In the genomic region with DNA sequence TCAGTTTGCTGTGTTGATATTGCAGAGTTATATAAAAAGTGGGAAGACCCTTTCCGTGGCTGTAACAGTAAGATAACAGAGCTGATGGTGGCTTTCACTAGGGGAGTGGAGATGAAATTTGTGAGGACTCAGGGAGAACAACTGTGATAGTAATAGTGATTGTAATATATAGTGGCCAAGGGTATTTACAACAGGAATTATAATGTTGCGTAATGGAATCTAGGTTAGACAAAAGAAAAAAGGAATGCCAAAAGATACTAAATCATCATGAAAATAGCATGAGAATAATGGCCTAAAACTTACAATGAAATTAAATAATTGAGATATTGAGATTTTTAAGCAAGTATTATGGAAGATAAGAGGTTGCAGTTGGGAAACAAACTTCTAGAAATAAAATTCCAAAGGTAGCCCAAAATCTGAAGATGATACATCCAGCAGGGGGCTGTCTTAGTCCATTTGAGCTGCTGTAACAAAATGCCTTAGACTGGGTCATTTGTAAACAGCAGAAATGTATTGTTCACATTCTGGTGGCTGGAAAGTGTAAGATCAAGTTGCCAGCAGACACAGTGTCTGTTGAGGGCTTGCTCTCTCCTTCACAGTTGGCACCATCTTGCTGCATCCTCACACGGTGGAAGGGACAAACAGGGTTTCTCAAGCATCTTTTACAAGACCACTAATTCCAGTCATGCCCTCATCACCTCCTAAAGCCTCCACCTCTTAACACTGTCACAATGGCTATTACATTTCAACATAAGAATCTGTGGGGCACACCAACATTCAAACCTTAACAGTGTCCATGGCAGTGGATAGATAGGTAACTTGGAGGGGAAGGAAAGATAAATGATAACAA, we compare ENCODE assay signal across 8 cellular contexts.
A peak's percentile ranks its signal among the peaks of the same experiment; 100 is the strongest.
DNase-seq lines count a peak whose midpoint lies in the region; ATAC-seq, FAIRE-seq and TF ChIP-seq lines count a peak whose summit lies in the region.

No MANE protein-coding gene starts in this region.

- intact Hi-C loops in GM12878 (cut with micrococcal nuclease; ENCODE audit: unreplicated experiment): loop anchor here (1.0 to 10.0 kb wide), 7 partner anchors 143 to 666 kb away; no protein-coding TSS in a partner anchor

- H3K4me3 ChIP-seq in GM12878 (no peak overlapping the region), retinal pigment epithelial cell (ENCODE audit: low read length) (no peak overlapping the region)

- peak overlapping the region; percentile 24; the same call in 1 of the 2 replicates for H2AFZ ChIP-seq in GM12878 (ENCODE audit: control insufficient read depth, low read depth, low read length)

- H3K36me3 ChIP-seq in GM12878 (ENCODE audit: control insufficient read depth in 2 of 2, insufficient read depth in 2 of 2, low read length in 1 of 2): no peaks in the 10 kb centered on the region

- SMC1A ChIA-PET in GM12878 (lab: Charles Lee; ENCODE audit: uncharacterized antibody, unreplicated experiment): interaction anchor here (0.8 to 6.7 kb wide), 15 partner anchors 9 to 671 kb away, joined by 3 to 72 read pairs (median 5); no protein-coding TSS in a partner anchor

- ATAC-seq in GM18519 (IDR thresholded peaks at IDR 0.05; ENCODE audit: low FRiP score, unreplicated experiment) (peak; percentile 73), HG02571 (IDR thresholded peaks at IDR 0.05; ENCODE audit: unreplicated experiment) (peak; percentile 84), GM12878 (peak; percentile 87)

- BruUV-seq in GM12878 (replicated peaks; lab: Mats Ljungman, UMichigan): no TSS peak

- H3K4me2 ChIP-seq in GM12878 (ENCODE audit: control insufficient read depth, insufficient read depth): no peak overlapping the region

- CTCF ChIA-PET in GM12878 (lab: Yijun Ruan, JAX): interaction anchor here (0.7 to 4.7 kb wide), 17 partner anchors 21 to 496 kb away, joined by 3 to 70 read pairs (median 4); no protein-coding TSS in a partner anchor

- in situ Hi-C loops in GM12878 (cut with MboI): loop anchor here (5.0 to 10.0 kb wide), 4 partner anchors 146 to 496 kb away; no protein-coding TSS in a partner anchor

- TF ChIP-seq EP300 in GM12878 (IDR thresholded peaks at IDR 0.05; ENCODE audit: borderline replicate concordance in 1 of 2, control insufficient read depth in 1 of 2, low read depth in 2 of 2, low read length in 2 of 2): no peak

- H3K27ac ChIP-seq in GM12878 (ENCODE audit: control insufficient read depth, insufficient read depth): no peak overlapping the region

- TF ChIP-seq CTCF in GM12878 (IDR thresholded peaks at IDR 0.05 in 2 of 3, conservative IDR thresholded peaks at IDR 0.05 in 1 of 3; ENCODE audit: control insufficient read depth in 2 of 3, extremely low read depth in 1 of 3, insufficient read depth in 1 of 3, low read depth in 3 of 3, low read length in 3 of 3): peak; percentile 48 to 62 (median 50)
- peak; percentile 54 for TF ChIP-seq CTCF in retinal pigment epithelial cell (conservative IDR thresholded peaks at IDR 0.05; ENCODE audit: low read depth, low read length)

- TF ChIP-seq RAD21 in GM12878 (IDR thresholded peaks at IDR 0.05; ENCODE audit: insufficient read depth, low read depth, low read length): peak; percentile 91

- no peak overlapping the region for H3K9ac ChIP-seq in GM12878 (ENCODE audit: control insufficient read depth, insufficient read depth, low read length)

- H3K27me3 ChIP-seq in GM12878 (replicated peaks in 1 of 2; ENCODE audit: control insufficient read depth in 2 of 2, insufficient read depth in 2 of 2, low read length in 1 of 2): no peaks in the 10 kb centered on the region

- no peaks in the 10 kb centered on the region for H3K4me1 ChIP-seq in GM12878 (ENCODE audit: control insufficient read depth, insufficient read depth, low read length)

- peak; percentile 31 for FAIRE-seq in GM12878 (lab: Jason Lieb, UNC)

- WGBS in GM12878 (ENCODE audit: insufficient coverage, insufficient replicate concordance, low lambda C conversion rate, missing lambda C conversion rate): 63% methylated on average over 3 of the region's 3 CpGs

- no peaks in the 10 kb centered on the region for H3K79me2 ChIP-seq in GM12878 (ENCODE audit: control insufficient read depth, insufficient read depth, low read length)

- DNase-seq in NAMALWA (ENCODE audit: low spot score): peak; percentile 26
- DNase-seq in GM12878 (ENCODE audit: low read depth, low spot score): peak; percentile 49
- no peak for DNase-seq in retinal pigment epithelial cell (ENCODE audit: low read depth)
- DNase-seq in GF-D8 (lab: John Stamatoyannopoulos, UW): no peak
- DNase-seq in activated CD4-positive, alpha-beta T cell treated with anti-CD3 and anti-CD28 coated beads for 48 hours: no peak
- DNase-seq in NCI-H187 (lab: John Stamatoyannopoulos, UW): no peak

- H4K20me1 ChIP-seq in GM12878 (ENCODE audit: control insufficient read depth, insufficient read depth): no peaks in the 10 kb centered on the region

- no peak for TF ChIP-seq POLR2A in GM12878 (IDR thresholded peaks at IDR 0.05; ENCODE audit: low read depth, low read length)

- RAD21 ChIA-PET in GM12878 (lab: Charles Lee; ENCODE audit: unreplicated experiment): interaction anchor here (0.8 to 3.6 kb wide), 17 partner anchors 20 to 672 kb away, joined by 3 to 45 read pairs (median 4); no protein-coding TSS in a partner anchor

- no peaks in the 10 kb centered on the region; the same call in 2 of the 3 replicates for H3K9me3 ChIP-seq in GM12878 (replicated peaks; ENCODE audit: control insufficient read depth, insufficient read depth, low read length)

- POLR2A ChIA-PET in GM12878 (lab: Charles Lee): interaction anchor here (0.7 kb wide), 1 partner anchor 672 kb away, joined by 3 read pairs; no protein-coding TSS in a partner anchor

TF ChIP-seq in GM12878, 131 proteins besides CTCF, POLR2A, EP300 and RAD21:
- TF ChIP-seq SMC3 (IDR thresholded peaks at IDR 0.05; ENCODE audit: borderline replicate concordance, low read length) (peak; percentile 95), RBBP5 (conservative IDR thresholded peaks at IDR 0.05) (no peak), IKZF1 (conservative IDR thresholded peaks at IDR 0.05) (0 out of 2 replicates have a peak, but pooled peaks have one; percentile 29), YY1 (IDR thresholded peaks at IDR 0.05; ENCODE audit: low read depth, low read length) (0 out of 2 replicates have a peak, but pooled peaks have one; percentile 16)
- TF ChIP-seq, protein P1, sequence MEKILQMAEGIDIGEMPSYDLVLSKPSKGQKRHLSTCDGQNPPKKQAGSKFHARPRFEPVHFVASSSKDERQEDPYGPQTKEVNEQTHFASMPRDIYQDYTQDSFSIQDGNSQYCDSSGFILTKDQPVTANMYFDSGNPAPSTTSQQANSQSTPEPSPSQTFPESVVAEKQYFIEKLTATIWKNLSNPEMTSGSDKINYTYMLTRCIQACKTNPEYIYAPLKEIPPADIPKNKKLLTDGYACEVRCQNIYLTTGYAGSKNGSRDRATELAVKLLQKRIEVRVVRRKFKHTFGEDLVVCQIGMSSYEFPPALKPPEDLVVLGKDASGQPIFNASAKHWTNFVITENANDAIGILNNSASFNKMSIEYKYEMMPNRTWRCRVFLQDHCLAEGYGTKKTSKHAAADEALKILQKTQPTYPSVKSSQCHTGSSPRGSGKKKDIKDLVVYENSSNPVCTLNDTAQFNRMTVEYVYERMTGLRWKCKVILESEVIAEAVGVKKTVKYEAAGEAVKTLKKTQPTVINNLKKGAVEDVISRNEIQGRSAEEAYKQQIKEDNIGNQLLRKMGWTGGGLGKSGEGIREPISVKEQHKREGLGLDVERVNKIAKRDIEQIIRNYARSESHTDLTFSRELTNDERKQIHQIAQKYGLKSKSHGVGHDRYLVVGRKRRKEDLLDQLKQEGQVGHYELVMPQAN (conservative IDR thresholded peaks at IDR 0.05): no peak
TF ChIP-seq in GM12878: peak in this region for 3.

Comparison
In these comparisons a context has a peak if more than half of its experiments do, and no peak if none do; other contexts are left out.
1. DNase-seq: peak in NAMALWA (single experiment) and GM12878 (single experiment); none in retinal pigment epithelial cell (single experiment), GF-D8 (single experiment), activated CD4-positive, alpha-beta T cell treated with anti-CD3 and anti-CD28 coated beads for 48 hours (single experiment) and NCI-H187 (0 of 2).
2. Peak in every context shown above with its lines, with median percentiles within 50 percentile points of each other: ATAC-seq.